ENCODE assay signal across 10 cellular contexts in the genomic region with DNA sequence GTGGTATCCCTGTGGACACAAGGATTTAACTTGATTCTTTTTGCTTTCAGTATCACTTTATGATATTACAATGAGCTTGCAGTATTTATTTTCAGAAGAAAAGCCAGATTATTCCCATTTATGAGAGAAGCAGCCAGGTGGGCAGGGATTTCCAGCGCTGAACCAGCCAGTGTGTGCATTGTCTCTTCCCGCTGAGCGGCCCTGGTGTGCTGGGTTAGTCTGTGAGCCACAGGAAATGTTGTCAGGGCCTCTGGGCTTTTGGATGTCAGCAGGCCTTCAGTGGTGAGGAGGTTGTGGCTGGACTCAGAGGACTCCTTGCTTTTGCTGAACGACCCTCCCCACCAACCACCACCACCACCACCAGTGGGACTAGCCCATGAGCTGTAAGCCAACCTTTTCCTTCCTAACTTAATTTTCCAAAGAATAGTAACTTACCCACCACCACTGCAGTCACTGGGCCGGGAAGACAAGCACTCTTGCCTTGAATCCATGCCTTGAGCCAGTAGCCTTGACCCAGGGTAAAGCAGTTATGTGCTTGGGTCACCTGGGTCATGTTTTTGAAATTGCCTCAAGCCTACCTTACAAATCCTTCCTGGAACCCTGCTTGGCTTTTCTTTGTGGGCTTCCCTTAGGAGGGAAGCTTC. TPM values are rescaled to one million over a fixed set of nuclear protein-coding genes. Genes with fewer than 3 reads are reported as not detected.
DNase-seq lines count a peak whose midpoint lies in the region; ATAC-seq, FAIRE-seq and TF ChIP-seq lines count a peak whose summit lies in the region.
"Had no signal": no experiment of that assay in that cellular context is flagged by ENCODE, and none has a peak within 500 bp of the region (broad histone marks: within the 10 kb centered on the region; RNA-seq: fewer than 3 reads in every experiment).

No MANE protein-coding gene starts in this region.

- SMC1A ChIA-PET in GM12878 (lab: Charles Lee; ENCODE audit: uncharacterized antibody, unreplicated experiment) = interaction anchor here (0.6 to 13.2 kb wide), 20 partner anchors 9 to 133 kb away, joined by 3 to 135 read pairs (median 4); a partner anchor contains a TSS

- ATAC-seq in HG03135 (IDR thresholded peaks at IDR 0.05; ENCODE audit: unreplicated experiment) (peak; percentile 4), GM12878 (peak; percentile 38), mucosa of descending colon (peak; percentile 19)

- no peaks in the 10 kb centered on the region for H3K27me3 Mint-ChIP-seq in CD8-positive, alpha-beta memory T cell
- H3K27me3 Mint-ChIP-seq: T-cell had no signal

- no peak for TF ChIP-seq POLR2A in GM12878 (IDR thresholded peaks at IDR 0.05; ENCODE audit: low read depth, low read length)

- H3K4me3 ChIP-seq in CD8-positive, alpha-beta memory T cell (ENCODE audit: low read length) = no peak overlapping the region
- H3K4me3 ChIP-seq in GM12878 (no peak overlapping the region), mucosa of descending colon (no peak overlapping the region), coronary artery (no peak overlapping the region)

- peaks cover 21% of the 10 kb centered on the region for H3K4me1 ChIP-seq in CD8-positive, alpha-beta memory T cell (ENCODE audit: insufficient read depth, low read length)
- peaks cover 62% of the 10 kb centered on the region for H3K4me1 ChIP-seq in GM12878 (ENCODE audit: control insufficient read depth, insufficient read depth, low read length)
- peaks cover 49% of the 10 kb centered on the region for H3K4me1 ChIP-seq in mucosa of descending colon (ENCODE audit: low read depth)

- WGBS in GM12878 (ENCODE audit: insufficient coverage, insufficient replicate concordance, low lambda C conversion rate, missing lambda C conversion rate) = 78% methylated on average over 5 of the region's 5 CpGs

- in situ Hi-C loops in GM12878 (cut with MboI) = no loop called here

- no peak for TF ChIP-seq EP300 in GM12878 (IDR thresholded peaks at IDR 0.05; ENCODE audit: borderline replicate concordance in 1 of 2, control insufficient read depth in 1 of 2, low read depth in 2 of 2, low read length in 2 of 2)

- peak overlapping the region in 4 of 7 donors; percentile 19 to 38 (median 28) for H3K4me3 Mint-ChIP-seq in CD8-positive, alpha-beta memory T cell

- H2AFZ ChIP-seq in GM12878 (ENCODE audit: control insufficient read depth, low read depth, low read length) = no peak overlapping the region

- no peak overlapping the region for H3K27ac ChIP-seq in CD8-positive, alpha-beta memory T cell (ENCODE audit: low read depth, low read length)
- H3K27ac ChIP-seq in GM12878 (ENCODE audit: control insufficient read depth, insufficient read depth) (peak overlapping the region; percentile 34; the same call in 1 of the 2 replicates), coronary artery (peak overlapping the region in 1 of 2 donors; percentile 63)

- no peak for TF ChIP-seq CTCF in GM12878 (IDR thresholded peaks at IDR 0.05 in 2 of 3, conservative IDR thresholded peaks at IDR 0.05 in 1 of 3; ENCODE audit: control insufficient read depth in 2 of 3, extremely low read depth in 1 of 3, insufficient read depth in 1 of 3, low read depth in 3 of 3, low read length in 3 of 3)
- no peak for TF ChIP-seq CTCF in mucosa of descending colon (IDR thresholded peaks at IDR 0.05)
- no peak for TF ChIP-seq CTCF in coronary artery (IDR thresholded peaks at IDR 0.05)
- TF ChIP-seq CTCF in GM10248 (IDR thresholded peaks at IDR 0.05; ENCODE audit: control extremely low read depth, extremely low read depth, low read depth, missing control alignments) = no peak

- DNase-seq in CD8-positive, alpha-beta memory T cell = no peak
- DNase-seq in GM12878 (ENCODE audit: low read depth, low spot score) (no peak), mucosa of descending colon (no peak), DMS79 treated with DMSO at 0.1 percent for 48 hours (lab: John Stamatoyannopoulos, UW) (no peak), ureter (ENCODE audit: low spot score) (no peak), coronary artery (ENCODE audit: low spot score) (no peak), GM10248 (ENCODE audit: extremely low spot score) (no peak)
- DNase-seq: cerebellar nuclear complex had no signal

- peaks cover 12% of the 10 kb centered on the region for H3K79me2 ChIP-seq in GM12878 (ENCODE audit: control insufficient read depth, insufficient read depth, low read length)

- FAIRE-seq in GM12878 (lab: Jason Lieb, UNC) = no peak

- H3K4me1 Mint-ChIP-seq in CD8-positive, alpha-beta memory T cell = peaks cover 24 to 37% (median 27%) of the 10 kb centered on the region in 3 donors

- no peak overlapping the region for H3K9ac ChIP-seq in GM12878 (ENCODE audit: control insufficient read depth, insufficient read depth, low read length)

- no peaks in the 10 kb centered on the region for H3K36me3 ChIP-seq in CD8-positive, alpha-beta memory T cell (ENCODE audit: insufficient read depth, low read length)
- H3K36me3 ChIP-seq in GM12878 (ENCODE audit: control insufficient read depth in 2 of 2, insufficient read depth in 2 of 2, low read length in 1 of 2) (no peaks in the 10 kb centered on the region), mucosa of descending colon (ENCODE audit: low read depth) (no peaks in the 10 kb centered on the region)

- peak overlapping the region; percentile 84 for H3K4me2 ChIP-seq in GM12878 (ENCODE audit: control insufficient read depth, insufficient read depth)

- H4K20me1 ChIP-seq in GM12878 (ENCODE audit: control insufficient read depth, insufficient read depth) = peaks cover 13% of the 10 kb centered on the region

- RAD21 ChIA-PET in GM12878 (lab: Charles Lee; ENCODE audit: unreplicated experiment) = interaction anchor here (0.7 to 4.9 kb wide), 20 partner anchors 9 to 371 kb away, joined by 3 to 37 read pairs (median 7); a partner anchor contains a TSS

- no peaks in the 10 kb centered on the region for H3K9me3 ChIP-seq in CD8-positive, alpha-beta memory T cell (ENCODE audit: low read length)
- no peaks in the 10 kb centered on the region for H3K9me3 ChIP-seq in GM12878 (replicated peaks; ENCODE audit: control insufficient read depth, insufficient read depth, low read length)
- H3K9me3 ChIP-seq in mucosa of descending colon = no peaks in the 10 kb centered on the region

- H3K36me3 Mint-ChIP-seq in CD8-positive, alpha-beta memory T cell = peaks cover 0 to 6% (median 0%) of the 10 kb centered on the region in 3 donors

- H3K27me3 ChIP-seq in CD8-positive, alpha-beta memory T cell (ENCODE audit: insufficient read depth, low read length, poor library complexity, severe bottlenecking) = no peaks in the 10 kb centered on the region
- no peaks in the 10 kb centered on the region for H3K27me3 ChIP-seq in GM12878 (replicated peaks in 1 of 2; ENCODE audit: control insufficient read depth in 2 of 2, insufficient read depth in 2 of 2, low read length in 1 of 2)

- CTCF ChIA-PET in CD8-positive, alpha-beta memory T cell (lab: Charles Lee) = no interaction called here
- CTCF ChIA-PET in GM12878 (lab: Yijun Ruan, JAX) (interaction anchor here (0.9 to 2.4 kb wide), 15 partner anchors 8 to 188 kb away, joined by 3 to 14 read pairs (median 5); a partner anchor contains a TSS), GM10248 (lab: Yijun Ruan, JAX) (interaction anchor here (0.8 to 2.1 kb wide), 7 partner anchors 9 to 136 kb away, joined by 3 to 8 read pairs (median 3); a partner anchor contains a TSS)

- POLR2A ChIA-PET in CD8-positive, alpha-beta memory T cell (lab: Charles Lee) = no interaction called here
- POLR2A ChIA-PET in GM12878 (lab: Charles Lee) = interaction anchor here (1.1 to 2.7 kb wide), 7 partner anchors 8 to 39 kb away, joined by 4 to 21 read pairs (median 6); a partner anchor contains a TSS
- POLR2A ChIA-PET in GM10248 (lab: Yijun Ruan, JAX) = interaction anchor here (0.6 kb wide), 1 partner anchor 28 kb away, joined by 8 read pairs; no protein-coding TSS in a partner anchor

- BruUV-seq in GM12878 (replicated peaks; lab: Mats Ljungman, UMichigan) = no TSS peak

- TF ChIP-seq RAD21 in GM12878 (IDR thresholded peaks at IDR 0.05; ENCODE audit: insufficient read depth, low read depth, low read length) = no peak

- intact Hi-C loops in GM12878 (cut with micrococcal nuclease; ENCODE audit: unreplicated experiment) (loop anchor here (5.0 kb wide), 1 partner anchor 71 kb away; no protein-coding TSS in a partner anchor), mucosa of descending colon (cut with DNase I, micrococcal nuclease) (no loop called here)

- H3K9me3 Mint-ChIP-seq in CD8-positive, alpha-beta memory T cell = no peaks in the 10 kb centered on the region
- H3K9me3 Mint-ChIP-seq: T-cell had no signal

- peak overlapping the region in 7 of 8 donors; percentile 27 to 89 (median 50) for H3K27ac Mint-ChIP-seq in CD8-positive, alpha-beta memory T cell

TF ChIP-seq in GM12878, 131 proteins besides CTCF, POLR2A, EP300 and RAD21 (continues in another document):
- TF ChIP-seq TAF1 (IDR thresholded peaks at IDR 0.05; ENCODE audit: borderline replicate concordance, low read depth, low read length) = 0 out of 2 replicates have a peak, but pooled peaks have one; percentile 5
- no peak for TF ChIP-seq RBBP5 (conservative IDR thresholded peaks at IDR 0.05)

RNA-seq across cellular contexts. Expression of a gene that starts 33.1 kb away (rescaled TPM):
- total RNA-seq in CD8-positive, alpha-beta memory T cell = 10 to 100 TPM; 11.5 to 12.8 TPM
- 12.2 TPM for polyA plus RNA-seq in CD8-positive, alpha-beta memory T cell
- total RNA-seq in GM12878 (2013; cell fraction: nucleolus; rRNA removed) = 317 and 324 TPM in 2 replicates
- 41.3 and 44.1 TPM in 2 replicates for total RNA-seq in GM12878 (2014; rRNA removed)
- total RNA-seq in GM12878 (2014; rRNA removed; fragmentation: Illumina TruSeq; extraction: Trizol) = 28.7 and 29.8 TPM in 2 replicates
- total RNA-seq in GM12878 (2021) = 51.8 and 58.1 TPM in 2 replicates
- 21.1 TPM for polyA plus RNA-seq in GM12878 (2011; ENCODE audit: low read depth)
- polyA plus RNA-seq in GM12878 (2011; rRNA removed) = 29.9 and 40.9 TPM in 2 replicates
- 58.3 and 60.6 TPM in 2 replicates for polyA plus RNA-seq in GM12878 (2011; cell fraction: cytosol; rRNA removed)
- polyA plus RNA-seq in GM12878 (2011; cell fraction: nucleus; rRNA removed) = 205 and 415 TPM in 2 replicates
- polyA plus RNA-seq in GM12878 (2012) = 28.7 and 30.9 TPM in 2 replicates
- polyA plus RNA-seq in GM12878 (2014; fragmentation: Illumina TruSeq; extraction: Trizol) = 32.3 and 33.1 TPM in 2 replicates
- polyA plus RNA-seq in GM12878 (2014; fragmentation: Nextera tagmentation; extraction: Ambion mirVana) = 10 to 100 TPM; 13.6 to 15.8 TPM
- 22.9 and 26.4 TPM in 2 replicates for polyA plus RNA-seq in GM12878 (2014; rRNA removed)
- polyA plus RNA-seq in GM12878 (2016; fragmentation: Nextera tagmentation; extraction: Ambion mirVana) = 10 to 100 TPM; 18.9 to 20.3 TPM
- polyA minus RNA-seq in GM12878 (2011; rRNA and poly(A)+ RNA removed) = 153 and 195 TPM in 2 replicates
- polyA minus RNA-seq in GM12878 (2011; cell fraction: cytosol; rRNA and poly(A)+ RNA removed) = 90.3 and 94.3 TPM in 2 replicates
- polyA minus RNA-seq in GM12878 (2011; cell fraction: nucleus; rRNA and poly(A)+ RNA removed) = 105 and 299 TPM in 2 replicates
- 100 to 1,000 TPM; 256 to 555 (median 357) TPM for total RNA-seq in mucosa of descending colon
- total RNA-seq in ureter = 303 TPM
